ENCODE assay signal across 10 cellular contexts in the genomic region with DNA sequence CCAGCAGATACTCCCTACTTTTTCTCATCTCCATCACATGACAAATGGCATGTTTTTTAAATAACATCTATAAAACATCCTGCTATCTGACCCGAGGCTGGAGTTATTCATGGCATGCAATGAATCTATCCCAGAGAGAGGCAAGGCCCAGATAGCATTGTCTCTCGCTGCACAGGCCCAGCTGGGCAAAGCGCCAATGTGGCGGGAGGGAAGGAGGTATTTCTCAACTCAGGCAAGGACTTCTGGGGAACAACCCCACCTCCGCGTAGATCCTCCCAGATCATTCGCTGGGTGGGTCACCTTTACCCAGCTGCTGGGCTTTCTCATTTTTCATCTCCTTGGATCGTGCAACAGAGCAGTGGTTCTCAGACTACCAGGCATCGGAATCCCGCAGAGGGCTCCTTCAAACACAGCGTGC. TPM values are rescaled to one million over a fixed set of nuclear protein-coding genes. Genes with fewer than 3 reads are reported as not detected.
DNase-seq lines count a peak whose midpoint lies in the region; ATAC-seq lines count a peak whose summit lies in the region.
"Had no signal": no experiment of that assay in that cellular context is flagged by ENCODE, and none has a peak within 500 bp of the region (broad histone marks: within the 10 kb centered on the region; RNA-seq: fewer than 3 reads in every experiment).

No MANE protein-coding gene starts in this region.

- DNase-seq in HK-2 (ENCODE audit: unreplicated experiment) (peak; percentile 18), amniotic epithelial cell (ENCODE audit: low read depth) (peak; percentile 99), left ventricle myocardium superior (peak; percentile 81), skeletal muscle cell (ENCODE audit: low read depth) (peak; percentile 82), DMS79 treated with DMSO at 0.1 percent for 48 hours (lab: John Stamatoyannopoulos, UW) (no peak), DMS53 (lab: John Stamatoyannopoulos, UW) (no peak), Kasumi-1 (lab: John Stamatoyannopoulos, UW) (no peak)
- DNase-seq: activated naive CD4-positive, alpha-beta T cell; stimulated activated CD4-positive, alpha-beta T cell treated with anti-CD3 and anti-CD28 coated beads, Interleukin-15, amount 100 ng/mL, for 24 hours had no signal

- peak; percentile 76 for ATAC-seq in left ventricle myocardium superior
- ATAC-seq in GM19035 (IDR thresholded peaks at IDR 0.05; ENCODE audit: unreplicated experiment), result no peak

- no peak overlapping the region for H3K4me3 ChIP-seq in skeletal muscle cell (ENCODE audit: low read depth, low read length)

- intact Hi-C loops in left ventricle myocardium superior (cut with micrococcal nuclease), result no loop called here

RNA-seq across cellular contexts. Expression of a gene that starts 59.8 kb away (rescaled TPM):
- total RNA-seq in left ventricle myocardium superior, result 19.3 TPM

Comparison
In these comparisons a context has a peak if more than half of its experiments do, and no peak if none do; other contexts are left out.
1. DNase-seq: peak in HK-2 (single experiment), amniotic epithelial cell (single experiment), left ventricle myocardium superior (single experiment) and skeletal muscle cell (single experiment); none in DMS79 treated with DMSO at 0.1 percent for 48 hours (single experiment), DMS53 (single experiment) and Kasumi-1 (0 of 2).